32 cellular contexts compared by ENCODE assay signal in the genomic region with DNA sequence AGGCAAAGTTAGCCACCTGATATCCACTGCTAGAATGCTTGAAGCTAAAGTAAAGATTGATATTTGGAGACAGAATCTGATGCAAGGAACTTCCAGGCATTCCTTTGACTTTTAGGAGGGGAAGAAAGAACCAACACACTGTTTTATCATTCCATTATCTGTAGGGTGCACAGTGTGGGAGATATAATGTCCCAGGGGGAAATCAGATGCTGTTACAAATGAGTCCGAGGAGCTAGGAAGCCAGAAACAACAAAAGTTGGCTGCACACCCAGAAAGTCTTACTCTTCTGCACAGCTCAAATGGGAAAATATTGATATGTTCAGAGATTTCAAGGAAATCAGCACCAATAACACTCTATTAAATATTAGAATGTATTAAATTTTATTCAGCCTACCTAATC.
"Had no signal": no experiment of that assay in that cellular context is flagged by ENCODE, and none has a peak within 500 bp of the region (broad histone marks: within the 10 kb centered on the region; RNA-seq: fewer than 3 reads in every experiment).

No MANE protein-coding gene starts in this region.

- H3K4me3 Mint-ChIP-seq: activated B cell treated with CpG ODN at 0.5 μM for 24 hours; activated CD4-positive, alpha-beta memory T cell treated with anti-CD3 and anti-CD28 coated beads for 36 hours; activated naive CD4-positive, alpha-beta T cell treated with anti-CD3 and anti-CD28 coated beads, Interleukin-2, amount 10 ng/mL, durations not matched to agents 7 days and 5 days; activated naive CD8-positive, alpha-beta T cell; activated naive CD8-positive, alpha-beta T cell treated with anti-CD3 and anti-CD28 coated beads, Interleukin-2, amount 50 U/mL, for 24 hours had no signal

- H3K36me3 Mint-ChIP-seq: activated CD4-positive, alpha-beta memory T cell treated with anti-CD3 and anti-CD28 coated beads for 36 hours; activated naive CD4-positive, alpha-beta T cell treated with anti-CD3 and anti-CD28 coated beads, Interleukin-2, amount 10 ng/mL, durations not matched to agents 7 days and 5 days; activated naive CD8-positive, alpha-beta T cell had no signal

- H3K27ac Mint-ChIP-seq: activated B cell treated with CpG ODN at 0.5 μM for 24 hours; activated CD4-positive, alpha-beta memory T cell treated with anti-CD3 and anti-CD28 coated beads for 36 hours; activated naive CD4-positive, alpha-beta T cell treated with anti-CD3 and anti-CD28 coated beads, Interleukin-2, amount 10 ng/mL, durations not matched to agents 7 days and 5 days; activated naive CD8-positive, alpha-beta T cell; activated naive CD8-positive, alpha-beta T cell treated with anti-CD3 and anti-CD28 coated beads, Interleukin-2, amount 50 U/mL, for 24 hours had no signal

- H3K4me1 Mint-ChIP-seq: activated B cell treated with CpG ODN at 0.5 μM for 24 hours; activated naive CD4-positive, alpha-beta T cell treated with anti-CD3 and anti-CD28 coated beads, Interleukin-2, amount 10 ng/mL, durations not matched to agents 7 days and 5 days; activated naive CD8-positive, alpha-beta T cell treated with anti-CD3 and anti-CD28 coated beads, Interleukin-2, amount 50 U/mL, for 24 hours had no signal

- H3K27me3 Mint-ChIP-seq: activated B cell treated with CpG ODN at 0.5 μM for 24 hours; activated CD4-positive, alpha-beta memory T cell treated with anti-CD3 and anti-CD28 coated beads for 36 hours; activated naive CD4-positive, alpha-beta T cell treated with anti-CD3 and anti-CD28 coated beads, Interleukin-2, amount 10 ng/mL, durations not matched to agents 7 days and 5 days; activated naive CD8-positive, alpha-beta T cell; activated naive CD8-positive, alpha-beta T cell treated with anti-CD3 and anti-CD28 coated beads, Interleukin-2, amount 50 U/mL, for 24 hours had no signal

- H3K4me3 ChIP-seq: K562, Peyer's patch, SJSA1 had no signal

- DNase-seq: activated B cell treated with CpG ODN at 0.5 μM for 24 hours; activated CD4-positive, alpha-beta memory T cell treated with anti-CD3 and anti-CD28 coated beads for 36 hours; activated CD4-positive, alpha-beta T cell treated with anti-CD3 and anti-CD28 coated beads for 4 hours; activated CD4-positive, alpha-beta T cell treated with anti-CD3 and anti-CD28 coated beads, Interleukin-2, amount 50 U/mL, for 1 hour; activated CD4-positive, CD25-positive, alpha-beta regulatory T cell treated with anti-CD3 and anti-CD28 coated beads, Interleukin-2, amount 50 U/mL, for 72 hours; activated CD8-positive, alpha-beta memory T cell treated with anti-CD3 and anti-CD28 coated beads, Interleukin-2, amount 50 U/mL, for 48 hours; activated effector memory CD4-positive, alpha-beta T cell treated with Interleukin-2 at 50 U/mL for 16 hours; activated naive CD4-positive, alpha-beta T cell treated with anti-CD3 and anti-CD28 coated beads, Interleukin-2, amount 10 ng/mL, durations not matched to agents 7 days and 5 days; activated naive CD8-positive, alpha-beta T cell treated with anti-CD3 and anti-CD28 coated beads, Interleukin-2, amount 50 U/mL, for 24 hours; activated T-cell treated with anti-CD3 and anti-CD28 coated beads, Interleukin-2, amount 50 U/mL, for 48 hours; anterior cingulate cortex; caudate nucleus; NCI-H1092 treated with DMSO at 0.1 percent for 48 hours; NCI-H1417; NCI-H146; NCI-H187 treated with DMSO at 0.1 percent for 48 hours; NCI-H2081; NCI-H510A; NCI-H526; NCI-H748 treated with DMSO at 0.1 percent for 48 hours; NK-92 treated with Interleukin-12 subunit alpha and Interleukin-12 subunit beta, amount 100 ng/mL, for 24 hours; PC-3; Peyer's patch; RPMI8226; SHP77 treated with DMSO at 0.1 percent for 48 hours; SW 1271; T-helper 1 cell; T-helper 2 cell; T-helper 9 cell had no signal
